In the genomic region with DNA sequence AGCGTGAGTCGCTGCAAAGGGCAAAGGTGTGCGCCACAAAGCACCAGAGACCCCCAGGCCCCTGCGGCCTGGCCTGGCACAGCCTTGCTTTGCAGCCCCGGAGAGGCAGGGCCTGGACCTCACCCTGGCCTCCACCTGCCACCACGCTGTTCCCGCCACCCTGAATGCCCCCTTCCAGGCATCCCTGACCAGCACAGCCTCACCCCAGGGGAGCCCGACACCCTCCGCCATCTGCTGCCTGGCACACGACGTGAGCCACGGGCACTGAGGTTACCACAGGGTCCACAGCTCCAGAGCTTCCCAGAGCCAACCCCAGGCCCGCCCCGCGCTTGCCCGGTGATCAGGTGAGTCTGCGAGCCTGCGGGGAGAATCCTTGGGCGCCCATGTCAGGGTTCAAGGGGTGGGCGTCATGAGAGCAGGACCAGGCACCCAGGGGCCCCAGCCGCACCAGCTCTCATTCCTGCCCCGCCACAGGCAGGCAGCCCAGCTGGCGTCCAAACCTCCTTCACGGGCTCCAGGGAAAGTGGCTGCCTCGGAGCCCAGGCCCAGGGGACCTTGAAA, we compare ENCODE assay signal across 9 cellular contexts.
DNase-seq lines count a peak whose midpoint lies in the region; ATAC-seq and TF ChIP-seq lines count a peak whose summit lies in the region.
"Had no signal": no experiment of that assay in that cellular context is flagged by ENCODE, and none has a peak within 500 bp of the region (broad histone marks: within the 10 kb centered on the region; RNA-seq: fewer than 3 reads in every experiment).

No MANE protein-coding gene starts in this region.

- DNase-seq in CD4-positive, alpha-beta T cell: no peak
- DNase-seq in HL-60 (ENCODE audit: low read depth in 1 of 2, low spot score in 1 of 2) (peak in 1 of 2 experiments; percentile 16), dorsolateral prefrontal cortex (peak in 1 of 10 donors; percentile 42), psoas muscle (no peak), GF-D8 (lab: John Stamatoyannopoulos, UW) (no peak)
- DNase-seq in stimulated activated CD4-positive, alpha-beta T cell treated with anti-CD3 and anti-CD28 coated beads, Interleukin-1b, Interleukin-23, amount 100 ng/mL, for 48 hours: no peak
- no peak for DNase-seq in stimulated activated CD4-positive, alpha-beta T cell treated with anti-CD3 and anti-CD28 coated beads, Interleukin-2, amount 100 ng/mL, for 24 hours
- DNase-seq: foreskin melanocyte had no signal

- no peaks in the 10 kb centered on the region for H3K4me1 ChIP-seq in psoas muscle

- ATAC-seq in CD4-positive, alpha-beta T cell (ENCODE audit: poor library complexity): no peak
- ATAC-seq in psoas muscle (no peak), GM21526 (IDR thresholded peaks at IDR 0.05; ENCODE audit: low FRiP score, unreplicated experiment) (no peak)

- H3K27ac Mint-ChIP-seq in CD4-positive, alpha-beta T cell: no peak overlapping the region

- H3K9me3 ChIP-seq in CD4-positive, alpha-beta T cell (ENCODE audit: control insufficient read depth, low read length): no peaks in the 10 kb centered on the region
- H3K9me3 ChIP-seq in psoas muscle: no peaks in the 10 kb centered on the region

- WGBS in psoas muscle, 3 donors: 72 to 76% (median 73%) methylated on average over 25 of the region's 25 CpGs

- no peaks in the 10 kb centered on the region for H3K9me3 Mint-ChIP-seq in CD4-positive, alpha-beta T cell

- no peak overlapping the region for H3K27ac ChIP-seq in CD4-positive, alpha-beta T cell (ENCODE audit: low read depth, low read length)
- H3K27ac ChIP-seq in HL-60 (replicated peaks): peak overlapping the region; percentile 66
- peak overlapping the region in 22 of 59 donors; percentile 1 to 76 (median 38) for H3K27ac ChIP-seq in dorsolateral prefrontal cortex
- peak overlapping the region; percentile 65 for H3K27ac ChIP-seq in psoas muscle

- H3K4me1 Mint-ChIP-seq in CD4-positive, alpha-beta T cell (ENCODE audit: low read depth): peaks cover 32% of the 10 kb centered on the region

- no peaks in the 10 kb centered on the region for H3K27me3 Mint-ChIP-seq in CD4-positive, alpha-beta T cell

- H3K4me3 Mint-ChIP-seq in CD4-positive, alpha-beta T cell: peak overlapping the region; percentile 95

- CTCF ChIA-PET in CD4-positive, alpha-beta T cell (lab: Charles Lee): no interaction called here

- intact Hi-C loops in CD4-positive, alpha-beta T cell (cut with DNase I, micrococcal nuclease): no loop called here
- intact Hi-C loops in dorsolateral prefrontal cortex (cut with DNase I) (no loop called here), psoas muscle (cut with DNase I) (no loop called here)

- TF ChIP-seq CTCF in CD4-positive, alpha-beta T cell (IDR thresholded peaks at IDR 0.05): no peak
- TF ChIP-seq CTCF in HL-60 (IDR thresholded peaks at IDR 0.05; ENCODE audit: insufficient read depth, low read length): no peak
- TF ChIP-seq CTCF in dorsolateral prefrontal cortex (IDR thresholded peaks at IDR 0.05 in 54 of 56, conservative IDR thresholded peaks at IDR 0.05 in 2 of 56; ENCODE audit: low read depth in 1 of 56, partially characterized antibody in 56 of 56): no peak
- no peak for TF ChIP-seq CTCF in psoas muscle (IDR thresholded peaks at IDR 0.05)

- H3K36me3 ChIP-seq in psoas muscle (ENCODE audit: insufficient read depth in 1 of 2, low read depth in 1 of 2): no peaks in the 10 kb centered on the region

- H3K4me3 ChIP-seq in HL-60 (replicated peaks; ENCODE audit: insufficient read depth, low read length) (peak overlapping the region; percentile 55), dorsolateral prefrontal cortex (peak overlapping the region in 50 of 59 donors; percentile 1 to 58 (median 40)), psoas muscle (peak overlapping the region; percentile 63)

- POLR2A ChIA-PET in CD4-positive, alpha-beta T cell (lab: Charles Lee): interaction anchor here (0.8 to 2.4 kb wide), 4 partner anchors 8 to 22 kb away, joined by 3 to 10 read pairs (median 6); no protein-coding TSS in a partner anchor

- no peaks in the 10 kb centered on the region for H3K27me3 ChIP-seq in CD4-positive, alpha-beta T cell (ENCODE audit: control insufficient read depth, insufficient read depth, low read length)
- no peaks in the 10 kb centered on the region for H3K27me3 ChIP-seq in HL-60 (ENCODE audit: insufficient read depth, poor library complexity, severe bottlenecking)
- peaks cover 0 to 10% (median 0%) of the 10 kb centered on the region in 45 donors for H3K27me3 ChIP-seq in dorsolateral prefrontal cortex
- peaks cover 0 to 11% (median 0%) of the 10 kb centered on the region in 3 donors for H3K27me3 ChIP-seq in psoas muscle (ENCODE audit: insufficient read depth in 3 of 3, low read length in 2 of 3)

- H3K36me3 Mint-ChIP-seq in CD4-positive, alpha-beta T cell (ENCODE audit: low read depth): peaks cover 18% of the 10 kb centered on the region
